1 cellular context compared by ENCODE assay signal in the genomic region with DNA sequence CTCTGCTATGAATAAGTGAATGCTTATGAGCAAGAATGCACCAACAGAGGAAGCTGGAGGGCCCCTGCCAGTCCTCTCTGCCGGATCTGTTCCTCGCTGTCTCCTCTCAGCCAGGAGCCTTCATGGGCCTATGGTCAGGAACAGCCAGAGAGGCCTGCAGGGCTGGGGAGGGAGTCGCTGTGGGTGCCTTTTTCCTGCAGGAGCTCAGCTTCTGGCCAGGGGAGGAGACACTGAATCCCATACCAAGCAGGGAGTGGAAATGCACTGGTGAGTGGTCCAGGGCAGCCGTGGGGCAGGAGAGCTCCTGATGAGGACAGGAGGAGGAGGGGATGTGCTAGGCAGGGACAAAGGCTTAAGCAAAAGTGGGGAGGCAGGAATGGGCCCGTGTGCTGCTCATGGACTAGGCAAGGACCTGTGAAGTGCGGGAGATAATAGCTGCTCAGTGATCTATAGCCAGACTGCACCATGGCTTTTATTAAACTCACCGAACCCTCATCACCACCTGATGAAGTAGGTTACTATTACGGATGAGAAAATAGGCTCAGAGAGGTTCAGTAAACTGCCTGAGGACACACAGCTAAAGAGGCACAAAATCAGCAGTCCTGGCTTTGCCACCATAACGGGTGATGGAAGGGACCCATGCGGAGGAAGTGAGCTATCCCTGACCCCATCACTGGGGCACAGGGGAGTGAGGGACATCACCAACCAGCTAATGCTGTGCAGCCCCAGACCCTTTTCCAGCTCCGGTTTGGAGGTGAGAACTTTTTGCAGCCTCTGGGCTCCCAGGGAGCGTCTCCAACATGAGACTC.
A peak's percentile ranks its signal among the peaks of the same experiment; 100 is the strongest.
TF ChIP-seq lines count a peak whose summit lies in the region.

No MANE protein-coding gene starts in this region.

TF ChIP-seq in H1, 55 proteins besides CTCF, POLR2A, EP300 and RAD21:
- TF ChIP-seq KDM1A (IDR thresholded peaks at IDR 0.05; ENCODE audit: borderline replicate concordance, low read length), result peak; percentile 88; the same call in 1 of the 2 replicates
- no peak for TF ChIP-seq RBBP5 (IDR thresholded peaks at IDR 0.05; ENCODE audit: borderline replicate concordance, low read depth, low read length)
